ENCODE assay signal across 17 cellular contexts in the genomic region with DNA sequence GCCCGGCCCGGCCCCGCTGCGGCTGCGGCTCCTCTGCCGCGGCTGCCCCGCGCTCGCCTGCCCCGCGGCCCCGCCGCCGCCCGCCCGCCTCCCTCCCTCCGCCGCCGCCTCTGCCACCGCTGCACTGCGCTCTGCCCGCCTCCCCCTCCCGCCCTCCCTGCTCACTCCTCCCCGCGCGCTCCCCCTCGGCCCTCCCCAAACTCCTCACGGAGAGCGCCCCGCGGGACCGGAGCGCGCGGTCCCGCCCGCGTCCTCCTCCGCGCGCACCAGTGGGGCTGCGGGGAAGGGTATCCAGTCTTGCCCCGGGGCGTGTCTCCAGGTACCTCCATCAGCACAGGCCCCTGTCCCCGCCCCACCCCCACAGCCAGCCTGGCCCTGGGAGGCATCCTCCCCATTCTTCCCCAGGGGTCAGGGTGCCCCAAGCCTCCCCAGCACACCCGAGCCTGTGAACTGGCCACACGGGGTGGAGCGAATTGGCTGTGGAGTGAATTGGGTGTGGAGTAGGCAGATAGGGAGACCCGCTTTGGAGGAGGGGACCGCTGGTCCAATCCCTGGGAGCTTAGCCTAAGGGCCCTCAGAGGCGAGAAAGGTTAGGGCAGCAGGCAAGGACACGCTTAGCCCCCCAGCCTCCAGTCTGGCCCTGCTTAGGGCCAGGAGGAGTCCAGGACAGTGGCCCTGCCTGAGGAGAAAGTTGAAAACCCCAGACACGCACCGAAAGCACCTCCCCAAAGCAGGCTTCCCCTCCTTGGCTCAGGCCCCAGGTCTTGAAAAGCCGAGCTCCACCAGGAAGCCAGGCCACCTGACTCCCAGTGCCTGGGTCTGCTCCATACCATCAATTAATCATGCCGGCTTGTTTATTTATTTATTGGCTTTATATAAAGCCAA.
DNase-seq lines count a peak whose midpoint lies in the region; ATAC-seq and TF ChIP-seq lines count a peak whose summit lies in the region.
"Had no signal": no experiment of that assay in that cellular context is flagged by ENCODE, and none has a peak within 500 bp of the region (broad histone marks: within the 10 kb centered on the region; RNA-seq: fewer than 3 reads in every experiment).

No MANE protein-coding gene starts in this region.

- H3K27me3 Mint-ChIP-seq in progenitor cell of endocrine pancreas, result peaks cover 92% of the 10 kb centered on the region
- H3K27me3 Mint-ChIP-seq in chondrocyte (ENCODE audit: low read depth), result peaks cover 75% of the 10 kb centered on the region

- H3K27me3 ChIP-seq in Panc1 (ENCODE audit: control insufficient read depth, insufficient read depth, low read length) (peaks cover 10% of the 10 kb centered on the region; the same call in 1 of the 2 replicates), iPS DF 6.9 (ENCODE audit: control insufficient read depth, insufficient read depth, low read length) (peaks cover 20% of the 10 kb centered on the region), left lung (peaks cover 38 to 90% of the 10 kb centered on the region in 2 donors)

- in situ Hi-C loops in Panc1 (cut with HindIII; ENCODE audit: low pct_unique_long_range_greater_than_20kb, low sequenced_read_pairs), result no loop called here

- H3K27ac Mint-ChIP-seq in progenitor cell of endocrine pancreas (no peak overlapping the region), chondrocyte (ENCODE audit: unreplicated experiment) (no peak overlapping the region)
- H3K27ac Mint-ChIP-seq: CD4-positive, alpha-beta memory T cell had no signal

- H3K4me3 Mint-ChIP-seq in progenitor cell of endocrine pancreas (ENCODE audit: low read depth), result peak overlapping the region; percentile 27
- H3K4me3 Mint-ChIP-seq in chondrocyte (ENCODE audit: unreplicated experiment), result no peak overlapping the region

- no peak overlapping the region for H3K27ac ChIP-seq in Panc1 (ENCODE audit: low read length)
- no peak overlapping the region for H3K27ac ChIP-seq in iPS DF 6.9 (ENCODE audit: low read length)
- no peak overlapping the region for H3K27ac ChIP-seq in left lung
- H3K27ac ChIP-seq: 22Rv1, foreskin keratinocyte, neutrophil, stomach had no signal

- intact Hi-C loops in Panc1 (cut with micrococcal nuclease; ENCODE audit: unreplicated experiment) (no loop called here), left lung (cut with DNase I) (no loop called here)

- POLR2A ChIA-PET in Panc1 (lab: Charles Lee), result no interaction called here

- H3K9me3 ChIP-seq in Panc1 (ENCODE audit: control insufficient read depth, insufficient read depth, low read depth, low read length) (no peaks in the 10 kb centered on the region), iPS DF 6.9 (ENCODE audit: control insufficient read depth, insufficient read depth, low read length) (no peaks in the 10 kb centered on the region), left lung (no peaks in the 10 kb centered on the region)
- H3K9me3 ChIP-seq: neutrophil, stomach had no signal

- H3K36me3 ChIP-seq in Panc1 (ENCODE audit: control insufficient read depth, insufficient read depth, low read length) (no peaks in the 10 kb centered on the region), iPS DF 6.9 (ENCODE audit: control insufficient read depth, insufficient read depth, low read length) (no peaks in the 10 kb centered on the region), left lung (no peaks in the 10 kb centered on the region)
- H3K36me3 ChIP-seq: neutrophil, stomach had no signal

- H3K4me1 ChIP-seq in Panc1 (ENCODE audit: control insufficient read depth, insufficient read depth, low read length), result no peaks in the 10 kb centered on the region
- H3K4me1 ChIP-seq in iPS DF 6.9 (ENCODE audit: control insufficient read depth, insufficient read depth, low read length), result peaks cover 4% of the 10 kb centered on the region; the same call in 1 of the 2 replicates
- H3K4me1 ChIP-seq in left lung, result no peaks in the 10 kb centered on the region
- H3K4me1 ChIP-seq: foreskin keratinocyte had no signal

- H3K36me3 Mint-ChIP-seq in progenitor cell of endocrine pancreas (ENCODE audit: insufficient read depth) (no peaks in the 10 kb centered on the region), chondrocyte (ENCODE audit: low read depth) (no peaks in the 10 kb centered on the region)
- H3K36me3 Mint-ChIP-seq: CD4-positive, alpha-beta memory T cell had no signal

- WGBS in iPS DF 6.9 (ENCODE audit: insufficient coverage, insufficient read length), result no CpG with 5 or more reads among the region's 57 CpGs

- DNase-seq in DMS 273 (lab: John Stamatoyannopoulos, UW; ENCODE audit: unreplicated experiment) (peak; percentile 15), DMS 273 treated with DMSO at 0.1 percent for 48 hours (lab: John Stamatoyannopoulos, UW) (no peak), Panc1 (ENCODE audit: low read depth, low spot score) (no peak), iPS DF 6.9 (ENCODE audit: low read depth, low spot score) (no peak), progenitor cell of endocrine pancreas (ENCODE audit: low spot score, unreplicated experiment) (no peak), chondrocyte (ENCODE audit: low spot score) (no peak), MV-4-11 (lab: John Stamatoyannopoulos, UW) (no peak), left lung (no peak)
- DNase-seq: activated CD4-positive, alpha-beta T cell treated with anti-CD3 and anti-CD28 coated beads, Interleukin-2, amount 50 U/mL, for 48 hours; CD4-positive, alpha-beta memory T cell; foreskin keratinocyte; GDM1; NCI-H2081; stomach had no signal

- H3K9me3 Mint-ChIP-seq in progenitor cell of endocrine pancreas (ENCODE audit: low read depth) (no peaks in the 10 kb centered on the region), chondrocyte (ENCODE audit: low read depth) (no peaks in the 10 kb centered on the region)

- peaks cover 4% of the 10 kb centered on the region for H3K4me1 Mint-ChIP-seq in progenitor cell of endocrine pancreas (ENCODE audit: low read depth)
- peaks cover 4% of the 10 kb centered on the region for H3K4me1 Mint-ChIP-seq in chondrocyte (ENCODE audit: low read depth)

- H3K4me3 ChIP-seq in Panc1 (ENCODE audit: low read depth in 2 of 2, low read length in 2 of 2), result no peak overlapping the region
- H3K4me3 ChIP-seq in iPS DF 6.9 (ENCODE audit: low read length), result peak overlapping the region; percentile 49; the same call in 1 of the 2 replicates
- no peak overlapping the region for H3K4me3 ChIP-seq in left lung

- CTCF ChIA-PET in Panc1 (lab: Charles Lee), result no interaction called here

- no TSS peak for BruUV-seq in Panc1 (replicated peaks; lab: Mats Ljungman, UMichigan)

- ATAC-seq in Panc1 (peak; percentile 46), left lung (no peak)
- ATAC-seq: Right ventricle myocardium inferior had no signal

- no peak for TF ChIP-seq CTCF in Panc1 (IDR thresholded peaks at IDR 0.05)
- TF ChIP-seq CTCF in progenitor cell of endocrine pancreas (IDR thresholded peaks at IDR 0.05; ENCODE audit: unreplicated experiment), result no peak
- no peak for TF ChIP-seq CTCF in chondrocyte (IDR thresholded peaks at IDR 0.05)
- TF ChIP-seq CTCF in left lung (IDR thresholded peaks at IDR 0.05), result no peak
